Comparison of ENCODE assay signal across 33 cellular contexts in the genomic region with DNA sequence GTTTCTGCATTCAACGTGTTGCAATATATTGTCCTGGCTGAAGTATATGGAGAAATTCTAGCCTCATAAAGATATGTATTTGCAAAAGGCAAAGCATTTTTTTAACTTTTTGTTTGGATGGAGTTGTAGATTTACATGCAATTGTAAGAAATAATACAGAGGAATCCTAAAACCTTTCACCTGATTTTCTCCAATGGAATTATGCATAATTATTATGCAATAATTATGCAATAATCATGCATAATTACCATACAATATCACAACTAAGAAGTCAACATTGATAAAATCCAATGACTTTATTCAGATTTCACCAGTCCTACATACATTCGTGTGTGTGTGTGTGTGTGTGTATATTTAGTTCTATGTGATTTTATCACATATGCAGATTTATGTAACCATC.
"Had no signal": no experiment of that assay in that cellular context is flagged by ENCODE, and none has a peak within 500 bp of the region (broad histone marks: within the 10 kb centered on the region; RNA-seq: fewer than 3 reads in every experiment).

No MANE protein-coding gene starts in this region.

- H3K9me3 ChIP-seq: adrenal gland, ascending aorta, breast epithelium had no signal

- FAIRE-seq: astrocyte, bronchial epithelial cell, colon had no signal

- H3K4me1 ChIP-seq: ascending aorta, breast epithelium had no signal

- H3K36me3 ChIP-seq: adrenal gland, ascending aorta, brain microvascular endothelial cell, breast epithelium, cardiac muscle cell had no signal

- H3K27ac ChIP-seq: adrenal gland, ascending aorta, body of pancreas, brain microvascular endothelial cell, breast epithelium, cardiac muscle cell had no signal

- ATAC-seq: activated naive CD4-positive, alpha-beta T cell treated with anti-CD3 and anti-CD28 coated beads, Interleukin-2, amount 50 U/mL, for 72 hours; activated naive CD8-positive, alpha-beta T cell treated with anti-CD3 and anti-CD28 coated beads, Interleukin-2, amount 50 U/mL, for 24 hours; activated T-cell treated with anti-CD3 and anti-CD28 coated beads, Interleukin-2, amount 50 U/mL, for 4 hours; activated T-cell treated with anti-CD3 and anti-CD28 coated beads, Interleukin-2, amount 50 U/mL, for 72 hours; activated T-helper 17 cell treated with anti-CD3 and anti-CD28 coated beads, Interleukin-2, amount 50 U/mL, for 72 hours; body of pancreas had no signal

- H3K4me3 ChIP-seq: adrenal gland, ascending aorta, body of pancreas, breast epithelium, cardiac muscle cell had no signal

- H3K27me3 ChIP-seq: adrenal gland, ascending aorta, body of pancreas, breast epithelium had no signal

- DNase-seq: activated effector memory CD4-positive, alpha-beta T cell treated with anti-CD3 and anti-CD28 coated beads, Interleukin-2, amount 50 U/mL, for 16 hours; activated effector memory CD4-positive, alpha-beta T cell treated with Interleukin-2 at 50 U/mL for 16 hours; activated gamma-delta T cell; activated gamma-delta T cell treated with Interleukin-2 at 50 U/mL for 16 hours; activated naive CD4-positive, alpha-beta T cell; activated naive CD4-positive, alpha-beta T cell treated with anti-CD3 and anti-CD28 coated beads for 36 hours; activated naive CD4-positive, alpha-beta T cell treated with anti-CD3 and anti-CD28 coated beads, Interleukin-2, amount 10 ng/mL, durations not matched to agents 7 days and 5 days; activated naive CD4-positive, alpha-beta T cell treated with anti-CD3 and anti-CD28 coated beads, Interleukin-2, amount 50 U/mL, for 16 hours; activated naive CD4-positive, alpha-beta T cell treated with Interleukin-2 at 50 U/mL for 16 hours; activated naive CD8-positive, alpha-beta T cell treated with anti-CD3 and anti-CD28 coated beads for 36 hours; activated naive CD8-positive, alpha-beta T cell treated with anti-CD3 and anti-CD28 coated beads, Interleukin-2, amount 10 ng/mL, durations not matched to agents 7 days and 5 days; activated naive CD8-positive, alpha-beta T cell treated with anti-CD3 and anti-CD28 coated beads, Interleukin-2, amount 50 U/mL, for 24 hours; activated T-cell treated with anti-CD3 and anti-CD28 coated beads, Interleukin-2, amount 50 U/mL, for 4 hours; activated T-cell treated with anti-CD3 and anti-CD28 coated beads, Interleukin-2, amount 50 U/mL, for 48 hours; activated T-cell treated with anti-CD3 and anti-CD28 coated beads, Interleukin-2, amount 50 U/mL, for 72 hours; adrenal gland; amniotic stem cell; amygdala; anterior cingulate cortex; aorta; body of pancreas; brain microvascular endothelial cell; caudate nucleus; central memory CD4-positive, alpha-beta T cell; cerebellar nuclear complex had no signal
